8 cellular contexts compared by ENCODE assay signal in genomic region chr9:112333639-112334318, GRCh38. TPM values are rescaled to one million over a fixed set of nuclear protein-coding genes. Genes with fewer than 3 reads are reported as not detected.
DNase-seq lines count a peak whose midpoint lies in the region; ATAC-seq and TF ChIP-seq lines count a peak whose summit lies in the region.

No MANE protein-coding gene starts in this region.

- peak; percentile 31 for TF ChIP-seq CTCF in mesothelial cell of epicardium (IDR thresholded peaks at IDR 0.05; ENCODE audit: unreplicated experiment)

- peak overlapping the region; percentile 96 for H3K4me3 Mint-ChIP-seq in mesothelial cell of epicardium

- peak; percentile 72 for ATAC-seq in GM21390 (IDR thresholded peaks at IDR 0.05; ENCODE audit: unreplicated experiment)

- no peaks in the 10 kb centered on the region for H3K9me3 Mint-ChIP-seq in mesothelial cell of epicardium

- DNase-seq in D341Med (ENCODE audit: low spot score) (peak; percentile 99), HUDEP-2 (lab: John Stamatoyannopoulos, UW; ENCODE audit: unreplicated experiment in 76 of 76) (peak in 75 of 76 experiments; percentile 35 to 95 (median 89)), NOMO-1 treated with dmso at 0.1 percent for 144 hours (lab: John Stamatoyannopoulos, UW; ENCODE audit: unreplicated experiment) (peak; percentile 91), mesothelial cell of epicardium (ENCODE audit: low spot score in 2 of 2, unreplicated experiment in 2 of 2) (peak; percentile 92 to 98)
- peak; percentile 76 for DNase-seq in activated CD8-positive, alpha-beta memory T cell treated with anti-CD3 and anti-CD28 coated beads, Interleukin-2, amount 50 U/mL, for 1 hour (ENCODE audit: extremely low read depth)
- peak; percentile 82 to 90 for DNase-seq in stimulated activated CD8-positive, alpha-beta memory T cell treated with anti-CD3 and anti-CD28 coated beads, Interleukin-15, amount 100 ng/mL, for 4 hours (ENCODE audit: low read depth in 2 of 2)

- peaks cover 25% of the 10 kb centered on the region for H3K4me1 Mint-ChIP-seq in mesothelial cell of epicardium

- H3K27ac Mint-ChIP-seq in mesothelial cell of epicardium: peak overlapping the region; percentile 99

- H3K4me1 ChIP-seq in endocrine pancreas (ENCODE audit: control insufficient read depth, insufficient read depth, low read length): peaks cover 10% of the 10 kb centered on the region

- H3K4me3 ChIP-seq in endocrine pancreas (ENCODE audit: control insufficient read depth, insufficient read depth, low read length): peak overlapping the region; percentile 97

- H3K27me3 Mint-ChIP-seq in mesothelial cell of epicardium (ENCODE audit: low read depth): no peaks in the 10 kb centered on the region

- H3K27me3 ChIP-seq in endocrine pancreas (ENCODE audit: control insufficient read depth, insufficient read depth, low read length): no peaks in the 10 kb centered on the region

- H3K9me3 ChIP-seq in endocrine pancreas (ENCODE audit: control insufficient read depth, low read length): no peaks in the 10 kb centered on the region

- H3K36me3 ChIP-seq in endocrine pancreas (ENCODE audit: control insufficient read depth, insufficient read depth, low read length): no peaks in the 10 kb centered on the region

- H3K36me3 Mint-ChIP-seq in mesothelial cell of epicardium: no peaks in the 10 kb centered on the region

- peak overlapping the region; percentile 89 for H3K9ac ChIP-seq in endocrine pancreas (ENCODE audit: control insufficient read depth, insufficient read depth, low read length)

RNA-seq across cellular contexts. Expression of gene PTBP3, which starts 0.4 kb away (rescaled TPM):
- total RNA-seq in mesothelial cell of epicardium: 39.3 to 42.5 TPM (median 41.6 TPM) in 3 replicates

RNA-seq across cellular contexts. Expression of gene HSDL2, which starts 46.1 kb away (rescaled TPM):
- total RNA-seq in mesothelial cell of epicardium: 22.2 to 26.5 TPM (median 23.1 TPM) in 3 replicates

Comparison
In these comparisons a context has a peak if more than half of its experiments do, and no peak if none do; other contexts are left out.
1. Peak in every context shown above with its lines: DNase-seq, ATAC-seq and H3K4me3 ChIP-seq.